In genomic region chr4:71231073-71231752, GRCh38 we compare ENCODE assay signal across 10 cellular contexts.
DNase-seq lines count a peak whose midpoint lies in the region; ATAC-seq and TF ChIP-seq lines count a peak whose summit lies in the region.
"Had no signal": no experiment of that assay in that cellular context is flagged by ENCODE, and none has a peak within 500 bp of the region (broad histone marks: within the 10 kb centered on the region; RNA-seq: fewer than 3 reads in every experiment).

No MANE protein-coding gene starts in this region.

- H3K27me3 ChIP-seq in esophagus muscularis mucosa, result no peaks in the 10 kb centered on the region
- H3K27me3 ChIP-seq in muscle layer of duodenum (ENCODE audit: low read depth, low read length), result no peaks in the 10 kb centered on the region

- H3K4me3 ChIP-seq in esophagus muscularis mucosa (peak overlapping the region in 3 of 4 donors; percentile 2 to 39 (median 11)), muscle layer of duodenum (ENCODE audit: low read depth in 1 of 2, low read length in 2 of 2) (peak overlapping the region in 1 of 2 donors; percentile 34)

- TF ChIP-seq EP300 in esophagus muscularis mucosa (IDR thresholded peaks at IDR 0.05), result no peak

- H3K27ac ChIP-seq in esophagus muscularis mucosa (replicated peaks in 1 of 4), result peak overlapping the region in 2 of 4 donors; percentile 1 to 36
- H3K27ac ChIP-seq in muscle layer of duodenum (ENCODE audit: low read length), result peak overlapping the region; percentile 3

- ATAC-seq in GM21723 (IDR thresholded peaks at IDR 0.05; ENCODE audit: unreplicated experiment) (no peak), GM21825 (IDR thresholded peaks at IDR 0.05; ENCODE audit: unreplicated experiment) (no peak)

- no peak for TF ChIP-seq POLR2A in esophagus muscularis mucosa (IDR thresholded peaks at IDR 0.05; ENCODE audit: low read depth)

- intact Hi-C loops in esophagus muscularis mucosa (cut with DNase I), result loop anchor here (2.0 kb wide), 1 partner anchor 482 kb away; no protein-coding TSS in a partner anchor

- WGBS in esophagus muscularis mucosa, result 31% methylated on average over 13 of the region's 13 CpGs

- DNase-seq in activated gamma-delta T cell (lab: John Stamatoyannopoulos, UW) (peak; percentile 1), activated gamma-delta T cell treated with Interleukin-2 at 50 U/mL for 16 hours (no peak), esophagus muscularis mucosa (ENCODE audit: extremely low spot score) (no peak), RKO (ENCODE audit: low spot score) (no peak), GM10266 (ENCODE audit: extremely low spot score) (no peak)
- DNase-seq: activated CD4-positive, alpha-beta memory T cell treated with anti-CD3 and anti-CD28 coated beads for 36 hours; NCI-H1092 treated with DMSO at 0.1 percent for 48 hours had no signal

- peaks cover 21 to 44% (median 33%) of the 10 kb centered on the region in 4 donors for H3K4me1 ChIP-seq in esophagus muscularis mucosa
- peaks cover 12 to 28% of the 10 kb centered on the region in 2 donors for H3K4me1 ChIP-seq in muscle layer of duodenum (ENCODE audit: control insufficient read depth in 1 of 2, insufficient read depth in 2 of 2, low read length in 2 of 2)

- TF ChIP-seq CTCF in esophagus muscularis mucosa (IDR thresholded peaks at IDR 0.05), result no peak
- TF ChIP-seq CTCF in GM10266 (IDR thresholded peaks at IDR 0.05; ENCODE audit: control insufficient read depth, insufficient read depth, low read depth, missing control alignments), result no peak

- no peaks in the 10 kb centered on the region for H3K9me3 ChIP-seq in esophagus muscularis mucosa
- no peaks in the 10 kb centered on the region for H3K9me3 ChIP-seq in muscle layer of duodenum (ENCODE audit: control insufficient read depth in 1 of 2, low read length in 2 of 2)

- no peaks in the 10 kb centered on the region for H3K36me3 ChIP-seq in esophagus muscularis mucosa
- no peaks in the 10 kb centered on the region for H3K36me3 ChIP-seq in muscle layer of duodenum (ENCODE audit: control insufficient read depth in 1 of 2, insufficient read depth in 2 of 2, low read length in 2 of 2)
